In the genomic region with DNA sequence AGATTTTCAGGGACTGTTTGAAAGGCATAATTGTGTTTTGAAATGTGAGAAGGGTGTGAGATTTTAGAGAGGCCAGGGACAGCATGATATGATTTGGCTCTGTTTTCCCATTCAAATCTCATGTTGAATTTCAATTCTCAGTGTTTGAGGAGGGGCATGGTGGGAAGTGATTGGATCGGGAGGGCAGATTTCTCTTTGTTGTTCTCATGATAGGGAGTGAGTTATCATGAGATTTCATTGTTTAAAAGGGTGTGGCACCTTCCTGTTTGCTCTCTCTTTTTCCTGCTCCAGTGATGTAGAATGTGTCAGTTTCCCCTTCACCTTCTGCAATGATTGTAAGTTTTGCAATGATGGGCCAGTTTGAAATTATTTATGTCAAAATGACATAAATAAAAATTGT, we compare ENCODE assay signal across 20 cellular contexts.
DNase-seq lines count a peak whose midpoint lies in the region; FAIRE-seq and TF ChIP-seq lines count a peak whose summit lies in the region.
"Had no signal": no experiment of that assay in that cellular context is flagged by ENCODE, and none has a peak within 500 bp of the region (broad histone marks: within the 10 kb centered on the region; RNA-seq: fewer than 3 reads in every experiment).

No MANE protein-coding gene starts in this region.

- FAIRE-seq in H1 (lab: Jason Lieb, UNC) = no peak
- FAIRE-seq: D721Med, GM12878, GM19239, H54 had no signal

- H3K23me2 ChIP-seq in H1 (ENCODE audit: low read depth, low read length) = no peaks in the 10 kb centered on the region

- H3K9me2 ChIP-seq in GM23248 (ENCODE audit: insufficient read depth) = no peaks in the 10 kb centered on the region

- H2BK5ac ChIP-seq in H1 (ENCODE audit: low read depth, low read length) = no peak overlapping the region

- no peak for TF ChIP-seq EP300 in H1 (IDR thresholded peaks at IDR 0.05; ENCODE audit: borderline replicate concordance in 1 of 2, low read depth in 2 of 2, low read length in 2 of 2)

- WGBS in H1 (ENCODE audit: extremely low coverage in 1 of 2, insufficient coverage in 1 of 2, insufficient read length in 1 of 2, insufficient replicate concordance in 2 of 2, low coverage in 1 of 2, low lambda C conversion rate in 2 of 2, missing lambda C conversion rate in 1 of 2), 2 experiments = 100% methylated on average over 1 of the region's 1 CpG; no CpG with 5 or more reads in 1 of the 2 experiments
- 5 to 46% methylated on average over 1 of the region's 1 CpG for WGBS in GM23248 (ENCODE audit: low coverage in 1 of 2, low lambda C conversion rate in 2 of 2, missing lambda C conversion rate in 2 of 2), 2 experiments

- no peak for TF ChIP-seq POLR2A in H1 (IDR thresholded peaks at IDR 0.05; ENCODE audit: control extremely low read depth in 1 of 2, low read depth in 2 of 2, low read length in 2 of 2)

- no peak overlapping the region for H4K8ac ChIP-seq in H1 (ENCODE audit: extremely low read depth, insufficient read depth, low read length)

- H3K4me3 ChIP-seq in H1 (ENCODE audit: extremely low read depth in 1 of 4, insufficient read depth in 2 of 4, low read depth in 3 of 4, low read length in 4 of 4) (no peak overlapping the region), GM23248 (no peak overlapping the region)
- H3K4me3 ChIP-seq: GM12878, GM23338, HAP-1 had no signal

- no peak overlapping the region for H4K5ac ChIP-seq in H1 (ENCODE audit: insufficient read length, low read depth, low read length)

- no peak overlapping the region for H3K18ac ChIP-seq in H1 (ENCODE audit: extremely low read depth, low read length)

- H2AFZ ChIP-seq in H1 (ENCODE audit: low read length) = peak overlapping the region; percentile 53; the same call in 1 of the 2 replicates
- no peak overlapping the region for H2AFZ ChIP-seq in GM23248
- H2AFZ ChIP-seq: GM23338 had no signal

- H3K14ac ChIP-seq in H1 (ENCODE audit: insufficient read length) = no peak overlapping the region

- no peak overlapping the region for H2BK20ac ChIP-seq in H1 (ENCODE audit: low read length)

- no peak overlapping the region for H3K27ac ChIP-seq in H1 (ENCODE audit: low read depth, low read length)
- no peak overlapping the region for H3K27ac ChIP-seq in GM23248

- DNase-seq in COR-L47 (lab: John Stamatoyannopoulos, UW) = peak; percentile 61
- DNase-seq in HT1080 (ENCODE audit: low read depth) = peak; percentile 12
- DNase-seq in NCI-H69 (lab: John Stamatoyannopoulos, UW) = peak; percentile 67
- no peak for DNase-seq in H1 (ENCODE audit: low read depth in 1 of 2, low spot score in 2 of 2)
- no peak for DNase-seq in retina
- no peak for DNase-seq in GM23248
- DNase-seq in cerebellar nuclear complex (lab: John Stamatoyannopoulos, UW) = no peak
- DNase-seq: C1 segment of cervical spinal cord; CD4-positive, alpha-beta memory T cell; DMS 273 treated with DMSO at 0.1 percent for 48 hours; DMS79; EL; GDM1; HFFc6 had no signal

- TF ChIP-seq RAD21 in H1 (IDR thresholded peaks at IDR 0.05 in 1 of 2, conservative IDR thresholded peaks at IDR 0.05 in 1 of 2; ENCODE audit: low read depth in 2 of 2, low read length in 2 of 2) = no peak

- TF ChIP-seq CTCF in H1 (IDR thresholded peaks at IDR 0.05; ENCODE audit: control extremely low read depth in 1 of 3, insufficient read depth in 1 of 3, low read depth in 1 of 3, low read length in 3 of 3) = no peak

- H3K9ac ChIP-seq in H1 (replicated peaks in 1 of 4; ENCODE audit: extremely low read depth in 1 of 4, low read depth in 3 of 4, low read length in 3 of 4) = no peak overlapping the region
- no peak overlapping the region for H3K9ac ChIP-seq in GM23248

- no peak overlapping the region for H2BK120ac ChIP-seq in H1 (replicated peaks; ENCODE audit: low read depth, low read length)

- no peak overlapping the region for H3K23ac ChIP-seq in H1 (ENCODE audit: insufficient read length)

- H3K4ac ChIP-seq in H1 (replicated peaks; ENCODE audit: insufficient read length, low read depth, low read length) = no peak overlapping the region

- H3K4me1 ChIP-seq in H1 (replicated peaks in 1 of 4; ENCODE audit: control insufficient read depth in 3 of 4, insufficient read depth in 4 of 4, low read length in 3 of 4) (no peaks in the 10 kb centered on the region), GM23248 (ENCODE audit: insufficient read depth) (no peaks in the 10 kb centered on the region)
- H3K4me1 ChIP-seq: HAP-1 had no signal

- H3K36me3 ChIP-seq in H1 (ENCODE audit: control insufficient read depth in 2 of 4, insufficient read depth in 4 of 4, low read length in 3 of 4) = no peaks in the 10 kb centered on the region
- H3K36me3 ChIP-seq in GM23248 (ENCODE audit: low read depth) = no peaks in the 10 kb centered on the region
- H3K36me3 ChIP-seq: HAP-1 had no signal

- no peak overlapping the region for H4K91ac ChIP-seq in H1 (replicated peaks; ENCODE audit: insufficient read length, low read length)

- H2BK12ac ChIP-seq in H1 (ENCODE audit: low read depth, low read length) = no peak overlapping the region

- H2BK15ac ChIP-seq in H1 (ENCODE audit: low read length) = no peak overlapping the region

- no peaks in the 10 kb centered on the region for H4K20me1 ChIP-seq in H1 (replicated peaks in 1 of 2; ENCODE audit: control insufficient read depth in 1 of 2, insufficient read depth in 2 of 2, low read length in 2 of 2)
- H4K20me1 ChIP-seq in GM23248 (ENCODE audit: insufficient read depth) = no peaks in the 10 kb centered on the region

- H3K79me1 ChIP-seq in H1 (ENCODE audit: low read depth, low read length) = no peaks in the 10 kb centered on the region

- no peak overlapping the region for H3K56ac ChIP-seq in H1 (replicated peaks; ENCODE audit: insufficient read length, low read depth, low read length)

- in situ Hi-C loops in GM23248 (cut with MboI) = no loop called here

- CTCF ChIA-PET in H1 (lab: Charles Lee; ENCODE audit: partially characterized antibody) = no interaction called here

- H3K79me2 ChIP-seq in H1 (ENCODE audit: control insufficient read depth in 1 of 2, insufficient read depth in 2 of 2, low read length in 2 of 2) = no peaks in the 10 kb centered on the region
- no peaks in the 10 kb centered on the region for H3K79me2 ChIP-seq in GM23248 (ENCODE audit: insufficient read depth)

- H3F3A ChIP-seq in GM23248 (ENCODE audit: insufficient read depth) = no peaks in the 10 kb centered on the region

- H3K4me2 ChIP-seq in H1 (ENCODE audit: insufficient read depth in 1 of 2, low read depth in 2 of 2, low read length in 2 of 2) = no peak overlapping the region
- no peak overlapping the region for H3K4me2 ChIP-seq in GM23248 (ENCODE audit: unreplicated experiment)
- H3K4me2 ChIP-seq: GM23338 had no signal

- peaks cover 6 to 13% of the 10 kb centered on the region in 2 experiments; a peak in 3 of 4 replicates for H3K9me3 ChIP-seq in H1 (ENCODE audit: insufficient read depth in 2 of 2, low read depth in 1 of 2, low read length in 1 of 2)
- H3K9me3 ChIP-seq in GM23248 (ENCODE audit: low read depth) = no peaks in the 10 kb centered on the region
- H3K9me3 ChIP-seq: HAP-1 had no signal

- H3K27me3 ChIP-seq in H1 (replicated peaks in 1 of 4; ENCODE audit: control insufficient read depth in 3 of 4, extremely low read depth in 1 of 4, insufficient read depth in 3 of 4, low read length in 3 of 4) (no peaks in the 10 kb centered on the region), GM23248 (replicated peaks; ENCODE audit: insufficient read depth) (no peaks in the 10 kb centered on the region)

- no peak overlapping the region for H2AK5ac ChIP-seq in H1 (ENCODE audit: low read depth, low read length)

- POLR2A ChIA-PET in H1 (lab: Charles Lee; ENCODE audit: partially characterized antibody) = no interaction called here

TF ChIP-seq in H1, 55 proteins besides CTCF, POLR2A, EP300 and RAD21:
- TF ChIP-seq TEAD4 (IDR thresholded peaks at IDR 0.05; ENCODE audit: low read depth, low read length) (no peak), BRCA1 (IDR thresholded peaks at IDR 0.05; ENCODE audit: low read depth, low read length) (no peak), SP4 (IDR thresholded peaks at IDR 0.05; ENCODE audit: low read length) (no peak), ZNF274 (IDR thresholded peaks at IDR 0.05; ENCODE audit: borderline replicate concordance, extremely low read depth, low read length) (no peak), KDM5A (IDR thresholded peaks at IDR 0.05; ENCODE audit: low read length) (no peak), ASH2L (IDR thresholded peaks at IDR 0.05; ENCODE audit: low read length) (no peak), CBX5 (IDR thresholded peaks at IDR 0.05; ENCODE audit: low read depth, low read length) (no peak), KDM1A (IDR thresholded peaks at IDR 0.05; ENCODE audit: borderline replicate concordance, low read length) (no peak), JUND (IDR thresholded peaks at IDR 0.05; ENCODE audit: low read length) (no peak)
- TF ChIP-seq, protein P1, sequence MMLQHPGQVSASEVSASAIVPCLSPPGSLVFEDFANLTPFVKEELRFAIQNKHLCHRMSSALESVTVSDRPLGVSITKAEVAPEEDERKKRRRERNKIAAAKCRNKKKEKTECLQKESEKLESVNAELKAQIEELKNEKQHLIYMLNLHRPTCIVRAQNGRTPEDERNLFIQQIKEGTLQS (IDR thresholded peaks at IDR 0.05; ENCODE audit: insufficient read depth, low read depth, low read length) = no peak

Comparison
In these comparisons a context has a peak if more than half of its experiments do, and no peak if none do; other contexts are left out.
1. DNase-seq: peak in COR-L47 (single experiment), HT1080 (single experiment) and NCI-H69 (single experiment); none in H1 (0 of 2), retina (single experiment), GM23248 (single experiment) and cerebellar nuclear complex (0 of 2).